In the genomic region with DNA sequence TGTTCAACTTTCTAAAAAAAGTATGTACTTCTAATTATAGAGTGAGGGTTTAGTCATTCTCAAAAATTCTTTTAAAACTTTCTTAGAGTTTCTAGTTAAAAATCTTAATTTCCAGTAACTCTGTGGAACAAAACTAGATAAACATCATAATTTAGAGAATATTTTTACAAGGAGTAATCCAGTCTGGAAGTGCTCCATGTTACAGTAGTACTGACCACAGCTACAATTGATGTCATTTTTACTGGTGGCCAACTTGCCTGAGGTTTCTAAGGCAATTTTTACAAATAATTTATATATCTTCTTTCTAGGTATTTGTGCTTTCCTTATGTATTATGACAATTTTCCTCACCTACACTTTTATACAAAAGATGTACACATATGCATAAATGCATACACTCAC, we compare ENCODE assay signal across 18 cellular contexts.
"Had no signal": no experiment of that assay in that cellular context is flagged by ENCODE, and none has a peak within 500 bp of the region (broad histone marks: within the 10 kb centered on the region; RNA-seq: fewer than 3 reads in every experiment).

No MANE protein-coding gene starts in this region.

- H3K27me3 Mint-ChIP-seq: stimulated activated memory B cell treated with anti-CD40 and anti-IgM and Interleukin-4, amounts not matched to agents 10 μg/mL and 1 μg/mL and 100 μg/mL, for 72 hours; stimulated activated naive CD8-positive, alpha-beta T cell treated with anti-CD3 and anti-CD28 coated beads, Interleukin-15, Interleukin-2, amounts not matched to agents 100 ng/mL and 50 ng/mL, for 24 hours had no signal

- H3K9me3 ChIP-seq: gastrocnemius medialis, heart right ventricle, neutrophil, ovary, right lobe of liver, testis, tibial nerve, upper lobe of right lung, vagina had no signal

- H3K27me3 ChIP-seq: gastrocnemius medialis, heart right ventricle, neutrophil, ovary, right lobe of liver, testis, tibial nerve, upper lobe of right lung, vagina had no signal

- H3K4me1 ChIP-seq: gastrocnemius medialis, heart right ventricle, right lobe of liver, testis, tibial nerve, upper lobe of right lung, vagina had no signal

- H3K27ac Mint-ChIP-seq: naive thymus-derived CD8-positive, alpha-beta T cell; stimulated activated memory B cell treated with anti-CD40 and anti-IgM and Interleukin-4, amounts not matched to agents 10 μg/mL and 1 μg/mL and 100 μg/mL, for 72 hours; stimulated activated naive CD8-positive, alpha-beta T cell treated with anti-CD3 and anti-CD28 coated beads, Interleukin-15, Interleukin-2, amounts not matched to agents 100 ng/mL and 50 ng/mL, for 24 hours had no signal

- H3K27ac ChIP-seq: gastrocnemius medialis, heart right ventricle, neutrophil, ovary, right lobe of liver, testis, tibial nerve, upper lobe of right lung, vagina had no signal

- H3K4me3 ChIP-seq: gastrocnemius medialis, heart right ventricle, ovary, right lobe of liver, testis, tibial nerve, upper lobe of right lung, vagina had no signal

- H3K9me3 Mint-ChIP-seq: stimulated activated naive CD8-positive, alpha-beta T cell treated with anti-CD3 and anti-CD28 coated beads, Interleukin-15, Interleukin-2, amounts not matched to agents 100 ng/mL and 50 ng/mL, for 24 hours had no signal

- DNase-seq: cortex of kidney; effector memory CD4-positive, alpha-beta T cell; gastrocnemius medialis; heart right ventricle; hypothalamus; islet precursor cell; mammary epithelial cell; naive thymus-derived CD8-positive, alpha-beta T cell; ovary; right lobe of liver; stimulated activated CD4-positive, alpha-beta T cell treated with anti-CD3 and anti-CD28 coated beads, Interleukin-4, amount 100 ng/mL, for 1 hour; testis; upper lobe of right lung had no signal

- H3K4me3 Mint-ChIP-seq: naive thymus-derived CD8-positive, alpha-beta T cell; stimulated activated memory B cell treated with anti-CD40 and anti-IgM and Interleukin-4, amounts not matched to agents 10 μg/mL and 1 μg/mL and 100 μg/mL, for 72 hours; stimulated activated naive CD8-positive, alpha-beta T cell treated with anti-CD3 and anti-CD28 coated beads, Interleukin-15, Interleukin-2, amounts not matched to agents 100 ng/mL and 50 ng/mL, for 24 hours had no signal

- H3K4me1 Mint-ChIP-seq: naive thymus-derived CD8-positive, alpha-beta T cell; stimulated activated memory B cell treated with anti-CD40 and anti-IgM and Interleukin-4, amounts not matched to agents 10 μg/mL and 1 μg/mL and 100 μg/mL, for 72 hours had no signal

- H3K36me3 Mint-ChIP-seq: naive thymus-derived CD8-positive, alpha-beta T cell; stimulated activated memory B cell treated with anti-CD40 and anti-IgM and Interleukin-4, amounts not matched to agents 10 μg/mL and 1 μg/mL and 100 μg/mL, for 72 hours had no signal

- H3K36me3 ChIP-seq: gastrocnemius medialis, heart right ventricle, neutrophil, ovary, right lobe of liver, tibial nerve, upper lobe of right lung, vagina had no signal
